23 cellular contexts compared by ENCODE assay signal in genomic region chr2:210861038-210861665, GRCh38.
"Had no signal": no experiment of that assay in that cellular context is flagged by ENCODE, and none has a peak within 500 bp of the region (broad histone marks: within the 10 kb centered on the region; RNA-seq: fewer than 3 reads in every experiment).

No MANE protein-coding gene starts in this region.

- H3K9me3 ChIP-seq: ascending aorta, MG63 had no signal

- H3K4me3 ChIP-seq: ascending aorta, MG63, PC-9 had no signal

- ATAC-seq: activated CD4-positive, alpha-beta T cell treated with anti-CD3 and anti-CD28 coated beads for 36 hours; activated CD4-positive, CD25-positive, alpha-beta regulatory T cell treated with anti-CD3 and anti-CD28 coated beads, Interleukin-2, amount 50 U/mL, for 24 hours; activated CD8-positive, alpha-beta T cell treated with anti-CD3 and anti-CD28 coated beads, Interleukin-2, amount 10 ng/mL, durations not matched to agents 7 days and 5 days had no signal

- H3K27me3 ChIP-seq: ascending aorta, MG63 had no signal

- H3K27ac ChIP-seq: ascending aorta, PC-9 had no signal

- DNase-seq: activated CD4-positive, alpha-beta T cell treated with anti-CD3 and anti-CD28 coated beads for 36 hours; activated CD4-positive, alpha-beta T cell treated with anti-CD3 and anti-CD28 coated beads, Interleukin-2, amount 10 ng/mL, durations not matched to agents 7 days and 5 days; activated CD4-positive, alpha-beta T cell treated with anti-CD3 and anti-CD28 coated beads, Interleukin-2, amount 50 U/mL, for 48 hours; activated CD8-positive, alpha-beta T cell treated with anti-CD3 and anti-CD28 coated beads, Interleukin-2, amount 10 ng/mL, durations not matched to agents 7 days and 5 days; activated gamma-delta T cell; activated naive CD4-positive, alpha-beta T cell treated with Interleukin-2 at 50 U/mL for 16 hours; activated naive CD8-positive, alpha-beta T cell treated with anti-CD3 and anti-CD28 coated beads, Interleukin-2, amount 10 ng/mL, durations not matched to agents 7 days and 5 days; activated T-cell treated with anti-CD3 and anti-CD28 coated beads, Interleukin-2, amount 50 U/mL, for 24 hours; amygdala; Kasumi-1; KG1; MG63; NCI-H1048; NCI-H187 treated with DMSO at 0.1 percent for 48 hours; NCI-H2171 treated with DMSO at 0.1 percent for 48 hours; NCI-H446 treated with DMSO at 0.1 percent for 48 hours; NCI-H524 treated with DMSO at 0.1 percent for 48 hours; NK-92 treated with Interleukin-12 subunit alpha and Interleukin-12 subunit beta, amount 100 ng/mL, for 24 hours; PC-9; Right ventricle myocardium superior; T1000 had no signal

- H3K36me3 ChIP-seq: ascending aorta, MG63 had no signal
